Comparison of ENCODE assay signal across 25 cellular contexts in the genomic region with DNA sequence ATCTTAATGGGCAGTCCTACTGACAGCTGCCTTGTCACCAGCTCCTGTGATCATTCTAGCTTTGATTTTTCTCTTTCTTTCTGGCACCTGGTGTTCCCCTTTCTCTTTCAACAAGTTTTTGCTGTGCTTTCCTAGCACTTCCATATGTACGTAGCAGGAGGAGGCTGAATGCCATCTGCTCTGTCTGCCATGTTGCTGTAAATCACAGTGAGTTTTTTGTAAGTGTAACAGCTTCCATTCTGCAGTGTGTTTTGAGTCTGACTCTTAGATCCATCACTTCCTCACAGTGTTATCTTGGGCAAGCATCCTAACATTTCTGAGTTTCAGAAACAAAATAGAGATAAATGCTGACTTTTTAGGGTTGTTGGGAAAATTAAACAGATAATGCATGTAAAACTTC. TPM values are rescaled to one million over a fixed set of nuclear protein-coding genes. Genes with fewer than 3 reads are reported as not detected.
DNase-seq lines count a peak whose midpoint lies in the region; ATAC-seq lines count a peak whose summit lies in the region.
"Had no signal": no experiment of that assay in that cellular context is flagged by ENCODE, and none has a peak within 500 bp of the region (broad histone marks: within the 10 kb centered on the region; RNA-seq: fewer than 3 reads in every experiment).

No MANE protein-coding gene starts in this region.

- H3K9me3 ChIP-seq in naive thymus-derived CD4-positive, alpha-beta T cell (ENCODE audit: control insufficient read depth in 2 of 3, low read length in 3 of 3) = no peaks in the 10 kb centered on the region
- H3K9me3 ChIP-seq: BLaER1 treated with 17β-estradiol and CSF1 and Interleukin-3, amounts not matched to agents 10 nM and 100 nM; psoas muscle; suprapubic skin had no signal

- peak overlapping the region; percentile 47 for H3K27ac ChIP-seq in naive thymus-derived CD4-positive, alpha-beta T cell (ENCODE audit: low read depth, low read length)
- H3K27ac ChIP-seq: BLaER1 treated with 17β-estradiol and CSF1 and Interleukin-3, amounts not matched to agents 10 nM and 100 nM; epithelial cell of prostate; HL-60; neural progenitor cell; psoas muscle; SK-N-MC; skin epidermis; suprapubic skin had no signal

- H3K9me3 Mint-ChIP-seq in activated CD4-positive, alpha-beta memory T cell treated with anti-CD3 and anti-CD28 coated beads for 36 hours = no peaks in the 10 kb centered on the region
- no peaks in the 10 kb centered on the region for H3K9me3 Mint-ChIP-seq in activated CD4-positive, alpha-beta memory T cell treated with anti-CD3 and anti-CD28 coated beads, Interleukin-2, amount 10 ng/mL, durations not matched to agents 7 days and 5 days
- H3K9me3 Mint-ChIP-seq in activated naive CD8-positive, alpha-beta T cell treated with anti-CD3 and anti-CD28 coated beads for 36 hours = no peaks in the 10 kb centered on the region
- no peaks in the 10 kb centered on the region for H3K9me3 Mint-ChIP-seq in naive thymus-derived CD4-positive, alpha-beta T cell

- peaks cover 8 to 61% (median 12%) of the 10 kb centered on the region in 3 experiments for H3K36me3 ChIP-seq in naive thymus-derived CD4-positive, alpha-beta T cell (ENCODE audit: control insufficient read depth in 2 of 3, insufficient read depth in 3 of 3, low read length in 3 of 3)
- H3K36me3 ChIP-seq: neural progenitor cell, suprapubic skin had no signal

- H3K4me1 Mint-ChIP-seq in activated CD4-positive, alpha-beta memory T cell treated with anti-CD3 and anti-CD28 coated beads for 36 hours (ENCODE audit: low read depth) = peaks cover 4% of the 10 kb centered on the region
- H3K4me1 Mint-ChIP-seq in activated CD4-positive, alpha-beta memory T cell treated with anti-CD3 and anti-CD28 coated beads, Interleukin-2, amount 10 ng/mL, durations not matched to agents 7 days and 5 days = peaks cover 37% of the 10 kb centered on the region
- peaks cover 13% of the 10 kb centered on the region for H3K4me1 Mint-ChIP-seq in activated naive CD8-positive, alpha-beta T cell treated with anti-CD3 and anti-CD28 coated beads for 36 hours
- peaks cover 0 to 33% (median 13%) of the 10 kb centered on the region in 7 donors for H3K4me1 Mint-ChIP-seq in naive thymus-derived CD4-positive, alpha-beta T cell

- peaks cover 29% of the 10 kb centered on the region for H3K36me3 Mint-ChIP-seq in activated CD4-positive, alpha-beta memory T cell treated with anti-CD3 and anti-CD28 coated beads for 36 hours
- peaks cover 81% of the 10 kb centered on the region for H3K36me3 Mint-ChIP-seq in activated CD4-positive, alpha-beta memory T cell treated with anti-CD3 and anti-CD28 coated beads, Interleukin-2, amount 10 ng/mL, durations not matched to agents 7 days and 5 days (ENCODE audit: low read depth)
- peaks cover 26% of the 10 kb centered on the region for H3K36me3 Mint-ChIP-seq in activated naive CD8-positive, alpha-beta T cell treated with anti-CD3 and anti-CD28 coated beads for 36 hours
- H3K36me3 Mint-ChIP-seq in naive thymus-derived CD4-positive, alpha-beta T cell = peaks cover 9 to 47% (median 35%) of the 10 kb centered on the region in 5 donors

- no peaks in the 10 kb centered on the region for H3K27me3 ChIP-seq in naive thymus-derived CD4-positive, alpha-beta T cell (ENCODE audit: control insufficient read depth in 2 of 2, insufficient read depth in 2 of 2, low read length in 2 of 2)
- H3K27me3 ChIP-seq: BLaER1 treated with 17β-estradiol and CSF1 and Interleukin-3, amounts not matched to agents 10 nM and 100 nM; neural progenitor cell; suprapubic skin had no signal

- no peak for ATAC-seq in naive thymus-derived CD4-positive, alpha-beta T cell
- ATAC-seq in HG03457 (IDR thresholded peaks at IDR 0.05; ENCODE audit: unreplicated experiment) = no peak
- ATAC-seq: activated CD4-positive, CD25-positive, alpha-beta regulatory T cell treated with anti-CD3 and anti-CD28 coated beads, Interleukin-2, amount 50 U/mL, for 24 hours; HCT116; psoas muscle had no signal

- no peaks in the 10 kb centered on the region for H3K27me3 Mint-ChIP-seq in activated CD4-positive, alpha-beta memory T cell treated with anti-CD3 and anti-CD28 coated beads for 36 hours
- H3K27me3 Mint-ChIP-seq in activated CD4-positive, alpha-beta memory T cell treated with anti-CD3 and anti-CD28 coated beads, Interleukin-2, amount 10 ng/mL, durations not matched to agents 7 days and 5 days = no peaks in the 10 kb centered on the region
- no peaks in the 10 kb centered on the region for H3K27me3 Mint-ChIP-seq in activated naive CD8-positive, alpha-beta T cell treated with anti-CD3 and anti-CD28 coated beads for 36 hours
- no peaks in the 10 kb centered on the region for H3K27me3 Mint-ChIP-seq in naive thymus-derived CD4-positive, alpha-beta T cell

- DNase-seq in activated CD4-positive, alpha-beta memory T cell treated with anti-CD3 and anti-CD28 coated beads for 36 hours = no peak
- no peak for DNase-seq in activated CD4-positive, alpha-beta memory T cell treated with anti-CD3 and anti-CD28 coated beads, Interleukin-2, amount 10 ng/mL, durations not matched to agents 7 days and 5 days
- peak; percentile 82 for DNase-seq in DMS 273 (lab: John Stamatoyannopoulos, UW; ENCODE audit: unreplicated experiment)
- no peak for DNase-seq in activated naive CD8-positive, alpha-beta T cell treated with anti-CD3 and anti-CD28 coated beads for 36 hours
- DNase-seq in naive thymus-derived CD4-positive, alpha-beta T cell = no peak
- DNase-seq in activated effector memory CD4-positive, alpha-beta T cell treated with Interleukin-2 at 50 U/mL for 16 hours = no peak
- no peak for DNase-seq in iPS-NIHi11 (ENCODE audit: low spot score)
- DNase-seq: activated CD8-positive, alpha-beta memory T cell treated with anti-CD3 and anti-CD28 coated beads, Interleukin-2, amount 50 U/mL, for 4 hours; dermis blood vessel endothelial cell; IMR-90; left cardiac atrium; NCI-H1436 treated with DMSO at 0.1 percent for 48 hours; NK-92 treated with Interleukin-12 subunit alpha and Interleukin-12 subunit beta, amount 100 ng/mL, for 24 hours; psoas muscle; stimulated activated CD4-positive, alpha-beta T cell treated with anti-CD3 and anti-CD28 coated beads, Interleukin-4, amount 100 ng/mL, for 1 hour had no signal

- H3K4me1 ChIP-seq in naive thymus-derived CD4-positive, alpha-beta T cell (ENCODE audit: control insufficient read depth in 2 of 2, insufficient read depth in 2 of 2, low read length in 2 of 2) = no peaks in the 10 kb centered on the region
- H3K4me1 ChIP-seq: BLaER1 treated with 17β-estradiol and CSF1 and Interleukin-3, amounts not matched to agents 10 nM and 100 nM; psoas muscle; suprapubic skin had no signal

- CTCF ChIA-PET in activated CD4-positive, alpha-beta memory T cell treated with anti-CD3 and anti-CD28 coated beads for 36 hours (lab: Charles Lee) = no interaction called here
- CTCF ChIA-PET in activated CD4-positive, alpha-beta memory T cell treated with anti-CD3 and anti-CD28 coated beads, Interleukin-2, amount 10 ng/mL, durations not matched to agents 7 days and 5 days (lab: Charles Lee) = interaction anchor here (1.2 to 3.9 kb wide), 2 partner anchors 15 to 42 kb away, joined by 3 to 33 read pairs; a partner anchor contains a TSS
- CTCF ChIA-PET in naive thymus-derived CD4-positive, alpha-beta T cell (lab: Charles Lee) = no interaction called here

- peak overlapping the region; percentile 59 for H3K27ac Mint-ChIP-seq in activated CD4-positive, alpha-beta memory T cell treated with anti-CD3 and anti-CD28 coated beads for 36 hours
- H3K27ac Mint-ChIP-seq in activated CD4-positive, alpha-beta memory T cell treated with anti-CD3 and anti-CD28 coated beads, Interleukin-2, amount 10 ng/mL, durations not matched to agents 7 days and 5 days = no peak overlapping the region
- H3K27ac Mint-ChIP-seq in activated naive CD8-positive, alpha-beta T cell treated with anti-CD3 and anti-CD28 coated beads for 36 hours = peak overlapping the region; percentile 8
- peak overlapping the region in 6 of 9 donors; percentile 36 to 78 (median 61) for H3K27ac Mint-ChIP-seq in naive thymus-derived CD4-positive, alpha-beta T cell
- H3K27ac Mint-ChIP-seq: neural progenitor cell had no signal

- POLR2A ChIA-PET in activated CD4-positive, alpha-beta memory T cell treated with anti-CD3 and anti-CD28 coated beads for 36 hours (lab: Charles Lee) = no interaction called here
- POLR2A ChIA-PET in activated CD4-positive, alpha-beta memory T cell treated with anti-CD3 and anti-CD28 coated beads, Interleukin-2, amount 10 ng/mL, durations not matched to agents 7 days and 5 days (lab: Charles Lee) = interaction anchor here (0.9 to 4.0 kb wide), 3 partner anchors 8 to 41 kb away, joined by 3 to 19 read pairs (median 3); no protein-coding TSS in a partner anchor
- POLR2A ChIA-PET in naive thymus-derived CD4-positive, alpha-beta T cell (lab: Charles Lee) = no interaction called here

- no peak overlapping the region for H3K4me3 ChIP-seq in naive thymus-derived CD4-positive, alpha-beta T cell (ENCODE audit: low read length)
- H3K4me3 ChIP-seq: BLaER1 treated with 17β-estradiol and CSF1 and Interleukin-3, amounts not matched to agents 10 nM and 100 nM; neural progenitor cell; psoas muscle; SK-N-MC; skin epidermis; suprapubic skin had no signal

- intact Hi-C loops in activated CD4-positive, alpha-beta memory T cell treated with anti-CD3 and anti-CD28 coated beads for 36 hours (cut with micrococcal nuclease) = no loop called here
- intact Hi-C loops in naive thymus-derived CD4-positive, alpha-beta T cell (cut with micrococcal nuclease) = no loop called here

- no peak overlapping the region for H3K4me3 Mint-ChIP-seq in activated CD4-positive, alpha-beta memory T cell treated with anti-CD3 and anti-CD28 coated beads for 36 hours
- no peak overlapping the region for H3K4me3 Mint-ChIP-seq in activated CD4-positive, alpha-beta memory T cell treated with anti-CD3 and anti-CD28 coated beads, Interleukin-2, amount 10 ng/mL, durations not matched to agents 7 days and 5 days
- H3K4me3 Mint-ChIP-seq in activated naive CD8-positive, alpha-beta T cell treated with anti-CD3 and anti-CD28 coated beads for 36 hours = no peak overlapping the region
- no peak overlapping the region for H3K4me3 Mint-ChIP-seq in naive thymus-derived CD4-positive, alpha-beta T cell
- H3K4me3 Mint-ChIP-seq: neural progenitor cell had no signal

RNA-seq across cellular contexts. Expression of a gene that starts 41.9 kb away (rescaled TPM):
- 1 to 10 TPM; 8.3 TPM for total RNA-seq in activated CD4-positive, alpha-beta memory T cell treated with anti-CD3 and anti-CD28 coated beads for 36 hours
- total RNA-seq in activated CD4-positive, alpha-beta memory T cell treated with anti-CD3 and anti-CD28 coated beads, Interleukin-2, amount 10 ng/mL, durations not matched to agents 7 days and 5 days = 1 to 10 TPM; 7.6 to 8.2 TPM
- total RNA-seq in activated naive CD8-positive, alpha-beta T cell treated with anti-CD3 and anti-CD28 coated beads for 36 hours = 1 to 10 TPM; 4.4 to 5.1 TPM
- total RNA-seq in naive thymus-derived CD4-positive, alpha-beta T cell = 10 to 100 TPM in 3 of 5 experiments, 1 to 10 TPM in 2; 2.4 to 47.2 (median 21.5) TPM
- polyA plus RNA-seq in naive thymus-derived CD4-positive, alpha-beta T cell = 10 to 100 TPM in 1 of 2 donors, 1 to 10 TPM in 1; 9.3 to 29.8 TPM
